Comparison of ENCODE assay signal across 1 cellular context in the genomic region with DNA sequence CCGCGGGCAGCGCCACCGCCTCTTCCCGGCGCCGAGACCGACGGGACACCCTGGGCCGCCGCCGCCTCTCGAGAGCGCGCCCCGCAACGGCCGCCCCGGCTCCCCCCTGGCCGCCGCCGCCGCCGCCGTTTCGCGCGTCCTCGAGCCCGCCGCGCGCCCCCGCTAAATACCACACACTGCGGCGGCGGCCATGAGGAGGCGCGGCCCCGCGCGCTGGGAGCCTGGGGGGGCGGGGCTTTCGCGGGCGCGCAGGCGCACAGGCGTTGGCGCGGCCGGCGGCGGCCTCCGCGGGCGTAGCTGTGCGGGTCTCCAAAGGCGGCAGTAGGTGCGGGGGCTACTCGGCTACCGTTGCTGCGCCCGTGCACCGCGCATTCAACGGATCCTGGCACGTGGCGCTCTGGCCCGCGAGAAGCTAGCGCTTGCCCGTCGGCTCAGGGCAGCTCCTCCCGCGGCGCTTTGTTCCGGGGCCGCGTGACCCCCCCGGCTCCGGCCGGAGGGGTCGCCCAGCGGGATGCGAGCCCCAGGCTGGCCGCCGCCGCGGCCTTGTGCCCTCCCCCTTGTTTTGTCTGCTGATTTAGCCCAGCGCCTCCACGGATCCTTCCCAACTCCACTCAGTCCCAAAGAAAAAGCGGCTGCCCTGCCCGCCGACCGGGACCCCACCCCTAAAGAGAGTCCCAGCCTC.
TF ChIP-seq lines count a peak whose summit lies in the region.

TSS of gene SIAH1 (minus strand) at position 142 of the 682 bp plus-strand sequence. CDS start 22,985 bp downstream, outside the sequence.

TF ChIP-seq in K562, 482 proteins besides CTCF, POLR2A, EP300 and RAD21 (continued from another document and continues in another):
- TF ChIP-seq, protein P1, sequence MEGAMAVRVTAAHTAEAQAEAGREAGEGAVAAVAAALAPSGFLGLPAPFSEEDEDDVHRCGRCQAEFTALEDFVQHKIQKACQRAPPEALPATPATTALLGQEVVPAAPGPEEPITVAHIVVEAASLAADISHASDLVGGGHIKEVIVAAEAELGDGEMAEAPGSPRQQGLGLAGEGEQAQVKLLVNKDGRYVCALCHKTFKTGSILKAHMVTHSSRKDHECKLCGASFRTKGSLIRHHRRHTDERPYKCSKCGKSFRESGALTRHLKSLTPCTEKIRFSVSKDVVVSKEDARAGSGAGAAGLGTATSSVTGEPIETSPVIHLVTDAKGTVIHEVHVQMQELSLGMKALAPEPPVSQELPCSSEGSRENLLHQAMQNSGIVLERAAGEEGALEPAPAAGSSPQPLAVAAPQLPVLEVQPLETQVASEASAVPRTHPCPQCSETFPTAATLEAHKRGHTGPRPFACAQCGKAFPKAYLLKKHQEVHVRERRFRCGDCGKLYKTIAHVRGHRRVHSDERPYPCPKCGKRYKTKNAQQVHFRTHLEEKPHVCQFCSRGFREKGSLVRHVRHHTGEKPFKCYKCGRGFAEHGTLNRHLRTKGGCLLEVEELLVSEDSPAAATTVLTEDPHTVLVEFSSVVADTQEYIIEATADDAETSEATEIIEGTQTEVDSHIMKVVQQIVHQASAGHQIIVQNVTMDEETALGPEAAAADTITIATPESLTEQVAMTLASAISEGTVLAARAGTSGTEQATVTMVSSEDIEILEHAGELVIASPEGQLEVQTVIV (CRISPR knock-in tag; IDR thresholded peaks at IDR 0.05; ENCODE audit: borderline replicate concordance): no peak
- peak; percentile 77; the same call in 1 of the 2 replicates for TF ChIP-seq MTA3 (IDR thresholded peaks at IDR 0.05; ENCODE audit: borderline replicate concordance)
- TF ChIP-seq DNMT1 (IDR thresholded peaks at IDR 0.05): no peak
- TF ChIP-seq EHMT2 (IDR thresholded peaks at IDR 0.05): no peak
- TF ChIP-seq CBX5 (IDR thresholded peaks at IDR 0.05; ENCODE audit: borderline replicate concordance, low read depth): no peak
- TF ChIP-seq ZBTB17 (CRISPR knock-in tag; IDR thresholded peaks at IDR 0.05): peak; percentile 20; the same call in 1 of the 2 replicates
- no peak for TF ChIP-seq MAFK (IDR thresholded peaks at IDR 0.05; ENCODE audit: low read length)
- no peak for TF ChIP-seq RFX5 (IDR thresholded peaks at IDR 0.05; ENCODE audit: low read depth, low read length)
- TF ChIP-seq ZBTB9 (CRISPR knock-in tag; IDR thresholded peaks at IDR 0.05): peak; percentile 67; the same call in 1 of the 2 replicates
- no peak for TF ChIP-seq ZNF77 (CRISPR knock-in tag; IDR thresholded peaks at IDR 0.05)
- peak; percentile 74 for TF ChIP-seq SUPT5H (IDR thresholded peaks at IDR 0.05)
- no peak for TF ChIP-seq ZKSCAN1 (IDR thresholded peaks at IDR 0.05; ENCODE audit: low read depth, low read length)
- no peak for TF ChIP-seq BCOR (IDR thresholded peaks at IDR 0.05)
- TF ChIP-seq MYC (IDR thresholded peaks at IDR 0.05; ENCODE audit: low read depth, low read length): peak; percentile 77; the same call in 1 of the 2 replicates
- no peak for TF ChIP-seq MYC (CRISPR knock-in tag; IDR thresholded peaks at IDR 0.05; ENCODE audit: borderline replicate concordance, low read depth)
- peak in 1 of 2 experiments; percentile 36; a peak in 1 of 4 replicates for TF ChIP-seq NONO (IDR thresholded peaks at IDR 0.05; ENCODE audit: low read depth in 2 of 2, low read length in 1 of 2)
- TF ChIP-seq, protein P2, sequence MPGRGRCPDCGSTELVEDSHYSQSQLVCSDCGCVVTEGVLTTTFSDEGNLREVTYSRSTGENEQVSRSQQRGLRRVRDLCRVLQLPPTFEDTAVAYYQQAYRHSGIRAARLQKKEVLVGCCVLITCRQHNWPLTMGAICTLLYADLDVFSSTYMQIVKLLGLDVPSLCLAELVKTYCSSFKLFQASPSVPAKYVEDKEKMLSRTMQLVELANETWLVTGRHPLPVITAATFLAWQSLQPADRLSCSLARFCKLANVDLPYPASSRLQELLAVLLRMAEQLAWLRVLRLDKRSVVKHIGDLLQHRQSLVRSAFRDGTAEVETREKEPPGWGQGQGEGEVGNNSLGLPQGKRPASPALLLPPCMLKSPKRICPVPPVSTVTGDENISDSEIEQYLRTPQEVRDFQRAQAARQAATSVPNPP (IDR thresholded peaks at IDR 0.05; ENCODE audit: borderline replicate concordance, insufficient read depth, insufficient read length): no peak
- no peak for TF ChIP-seq EZH2 (IDR thresholded peaks at IDR 0.05; ENCODE audit: borderline replicate concordance, low read depth, low read length)
- TF ChIP-seq U2AF2 (optimal IDR thresholded peaks at IDR 0.05; ENCODE audit: low read depth, low read length): no peak
- no peak for TF ChIP-seq NR2C1 (IDR thresholded peaks at IDR 0.05)
- no peak for TF ChIP-seq NR2C1 (tag; IDR thresholded peaks at IDR 0.05)
- TF ChIP-seq, protein P3, sequence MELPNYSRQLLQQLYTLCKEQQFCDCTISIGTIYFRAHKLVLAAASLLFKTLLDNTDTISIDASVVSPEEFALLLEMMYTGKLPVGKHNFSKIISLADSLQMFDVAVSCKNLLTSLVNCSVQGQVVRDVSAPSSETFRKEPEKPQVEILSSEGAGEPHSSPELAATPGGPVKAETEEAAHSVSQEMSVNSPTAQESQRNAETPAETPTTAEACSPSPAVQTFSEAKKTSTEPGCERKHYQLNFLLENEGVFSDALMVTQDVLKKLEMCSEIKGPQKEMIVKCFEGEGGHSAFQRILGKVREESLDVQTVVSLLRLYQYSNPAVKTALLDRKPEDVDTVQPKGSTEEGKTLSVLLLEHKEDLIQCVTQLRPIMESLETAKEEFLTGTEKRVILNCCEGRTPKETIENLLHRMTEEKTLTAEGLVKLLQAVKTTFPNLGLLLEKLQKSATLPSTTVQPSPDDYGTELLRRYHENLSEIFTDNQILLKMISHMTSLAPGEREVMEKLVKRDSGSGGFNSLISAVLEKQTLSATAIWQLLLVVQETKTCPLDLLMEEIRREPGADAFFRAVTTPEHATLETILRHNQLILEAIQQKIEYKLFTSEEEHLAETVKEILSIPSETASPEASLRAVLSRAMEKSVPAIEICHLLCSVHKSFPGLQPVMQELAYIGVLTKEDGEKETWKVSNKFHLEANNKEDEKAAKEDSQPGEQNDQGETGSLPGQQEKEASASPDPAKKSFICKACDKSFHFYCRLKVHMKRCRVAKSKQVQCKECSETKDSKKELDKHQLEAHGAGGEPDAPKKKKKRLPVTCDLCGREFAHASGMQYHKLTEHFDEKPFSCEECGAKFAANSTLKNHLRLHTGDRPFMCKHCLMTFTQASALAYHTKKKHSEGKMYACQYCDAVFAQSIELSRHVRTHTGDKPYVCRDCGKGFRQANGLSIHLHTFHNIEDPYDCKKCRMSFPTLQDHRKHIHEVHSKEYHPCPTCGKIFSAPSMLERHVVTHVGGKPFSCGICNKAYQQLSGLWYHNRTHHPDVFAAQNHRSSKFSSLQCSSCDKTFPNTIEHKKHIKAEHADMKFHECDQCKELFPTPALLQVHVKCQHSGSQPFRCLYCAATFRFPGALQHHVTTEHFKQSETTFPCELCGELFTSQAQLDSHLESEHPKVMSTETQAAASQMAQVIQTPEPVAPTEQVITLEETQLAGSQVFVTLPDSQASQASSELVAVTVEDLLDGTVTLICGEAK (IDR thresholded peaks at IDR 0.05): no peak
- TF ChIP-seq, protein P3 (CRISPR knock-in tag; IDR thresholded peaks at IDR 0.05): no peak
- no peak for TF ChIP-seq PHB2 (IDR thresholded peaks at IDR 0.05; ENCODE audit: low read depth)
- TF ChIP-seq E2F4 (CRISPR knock-in tag; IDR thresholded peaks at IDR 0.05; ENCODE audit: low read depth): no peak
- no peak for TF ChIP-seq GATA2 (CRISPR knock-in tag; IDR thresholded peaks at IDR 0.05)
- TF ChIP-seq TCF7 (IDR thresholded peaks at IDR 0.05; ENCODE audit: borderline replicate concordance): no peak
- TF ChIP-seq ZFX (CRISPR knock-in tag; IDR thresholded peaks at IDR 0.05): peak; percentile 80
- TF ChIP-seq ZBTB7A (IDR thresholded peaks at IDR 0.05; ENCODE audit: borderline replicate concordance, control insufficient read depth, low read depth, low read length): peak; percentile 93
- no peak for TF ChIP-seq EGR1 (conservative IDR thresholded peaks at IDR 0.05)
- TF ChIP-seq, protein P4, sequence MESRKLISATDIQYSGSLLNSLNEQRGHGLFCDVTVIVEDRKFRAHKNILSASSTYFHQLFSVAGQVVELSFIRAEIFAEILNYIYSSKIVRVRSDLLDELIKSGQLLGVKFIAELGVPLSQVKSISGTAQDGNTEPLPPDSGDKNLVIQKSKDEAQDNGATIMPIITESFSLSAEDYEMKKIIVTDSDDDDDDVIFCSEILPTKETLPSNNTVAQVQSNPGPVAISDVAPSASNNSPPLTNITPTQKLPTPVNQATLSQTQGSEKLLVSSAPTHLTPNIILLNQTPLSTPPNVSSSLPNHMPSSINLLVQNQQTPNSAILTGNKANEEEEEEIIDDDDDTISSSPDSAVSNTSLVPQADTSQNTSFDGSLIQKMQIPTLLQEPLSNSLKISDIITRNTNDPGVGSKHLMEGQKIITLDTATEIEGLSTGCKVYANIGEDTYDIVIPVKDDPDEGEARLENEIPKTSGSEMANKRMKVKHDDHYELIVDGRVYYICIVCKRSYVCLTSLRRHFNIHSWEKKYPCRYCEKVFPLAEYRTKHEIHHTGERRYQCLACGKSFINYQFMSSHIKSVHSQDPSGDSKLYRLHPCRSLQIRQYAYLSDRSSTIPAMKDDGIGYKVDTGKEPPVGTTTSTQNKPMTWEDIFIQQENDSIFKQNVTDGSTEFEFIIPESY (CRISPR knock-in tag; IDR thresholded peaks at IDR 0.05): no peak
- no peak for TF ChIP-seq BRF1 (IDR thresholded peaks at IDR 0.05; ENCODE audit: borderline replicate concordance, extremely low read depth, insufficient read length)
- 0 out of 2 replicates have a peak, but pooled peaks have one; percentile 7 for TF ChIP-seq E2F3 (CRISPR knock-in tag; IDR thresholded peaks at IDR 0.05)
- TF ChIP-seq ATF1 (CRISPR knock-in tag; IDR thresholded peaks at IDR 0.05): no peak
- TF ChIP-seq ATF1 (tag; IDR thresholded peaks at IDR 0.05): 0 out of 2 replicates have a peak, but pooled peaks have one; percentile 12
- no peak for TF ChIP-seq SP2 (IDR thresholded peaks at IDR 0.05; ENCODE audit: extremely low read depth, low read depth, low read length, poor library complexity, severe bottlenecking)
